Comparison of ENCODE assay signal across 17 cellular contexts in the genomic region with DNA sequence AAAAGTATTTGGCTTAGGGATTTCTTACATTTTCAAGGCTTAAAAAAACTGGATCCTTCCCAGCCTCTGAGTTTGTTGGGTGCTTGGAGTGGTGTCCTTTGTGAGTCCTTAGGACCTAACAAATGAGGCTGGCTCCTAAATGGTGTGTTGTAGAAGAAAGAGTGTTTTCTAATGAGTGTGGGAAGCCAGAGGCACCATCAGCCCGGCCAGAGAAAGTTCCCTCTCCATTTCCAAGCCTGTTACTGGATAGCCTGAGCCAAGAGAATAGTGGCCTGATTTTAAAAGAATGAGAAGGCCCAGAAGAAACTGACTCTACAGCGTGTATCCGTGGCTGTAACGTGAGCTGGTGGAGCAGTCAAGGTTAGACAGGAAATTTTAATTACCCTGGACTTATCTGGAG. TPM values are rescaled to one million over a fixed set of nuclear protein-coding genes. Genes with fewer than 3 reads are reported as not detected.
DNase-seq lines count a peak whose midpoint lies in the region; ATAC-seq lines count a peak whose summit lies in the region.
"Had no signal": no experiment of that assay in that cellular context is flagged by ENCODE, and none has a peak within 500 bp of the region (broad histone marks: within the 10 kb centered on the region; RNA-seq: fewer than 3 reads in every experiment).

No MANE protein-coding gene starts in this region.

- H3K4me3 ChIP-seq in SK-N-MC, result no peak overlapping the region

- no peaks in the 10 kb centered on the region for H3K9me3 ChIP-seq in SK-N-MC (ENCODE audit: low read depth, low read length)
- H3K9me3 ChIP-seq: BE2C had no signal

- H3K27ac ChIP-seq in SK-N-MC (0 out of 2 replicates have a peak overlapping the region, but pooled peaks have one; percentile 25), cingulate gyrus (ENCODE audit: low read depth, low read length) (peak overlapping the region; percentile 44), temporal lobe (ENCODE audit: low read depth, low read length) (peak overlapping the region; percentile 20)
- H3K27ac ChIP-seq: KMS-11 had no signal

- no peaks in the 10 kb centered on the region for H3K36me3 ChIP-seq in SK-N-MC (ENCODE audit: insufficient read depth, low read length)
- H3K36me3 ChIP-seq: BE2C had no signal

- no peak for DNase-seq in SK-N-MC (ENCODE audit: low read depth, low spot score)
- peak; percentile 55 for DNase-seq in medulla oblongata (ENCODE audit: extremely low spot score)
- DNase-seq in NCI-H1930 (lab: John Stamatoyannopoulos, UW), result no peak
- no peak for DNase-seq in stimulated activated CD4-positive, alpha-beta T cell treated with anti-CD3 and anti-CD28 coated beads, Interleukin-1b, Interleukin-23, amount 100 ng/mL, for 48 hours
- DNase-seq: BE2C; CD4-positive, alpha-beta T cell; DMS53; H9; NCI-H1048; NCI-H1436 treated with DMSO at 0.1 percent for 48 hours; NCI-H2081; NCI-H2227 treated with DMSO at 0.1 percent for 48 hours; NCI-H524 had no signal

- ATAC-seq in HG02642 (IDR thresholded peaks at IDR 0.05; ENCODE audit: poor library complexity, unreplicated experiment), result no peak

- no peak overlapping the region for H3K9ac ChIP-seq in SK-N-MC (ENCODE audit: insufficient read length)
- H3K9ac ChIP-seq: KMS-11 had no signal

RNA-seq across cellular contexts. Expression of gene EFHD1, which starts 4.4 kb away (rescaled TPM):
- total RNA-seq in temporal lobe, result 2.7 TPM
- total RNA-seq: CD4-positive, alpha-beta T cell had no signal

RNA-seq across cellular contexts. Expression of gene GIGYF2, which starts 59.3 kb away (rescaled TPM):
- 72.5 TPM for total RNA-seq in temporal lobe
